2 cellular contexts compared by ENCODE assay signal in the genomic region with DNA sequence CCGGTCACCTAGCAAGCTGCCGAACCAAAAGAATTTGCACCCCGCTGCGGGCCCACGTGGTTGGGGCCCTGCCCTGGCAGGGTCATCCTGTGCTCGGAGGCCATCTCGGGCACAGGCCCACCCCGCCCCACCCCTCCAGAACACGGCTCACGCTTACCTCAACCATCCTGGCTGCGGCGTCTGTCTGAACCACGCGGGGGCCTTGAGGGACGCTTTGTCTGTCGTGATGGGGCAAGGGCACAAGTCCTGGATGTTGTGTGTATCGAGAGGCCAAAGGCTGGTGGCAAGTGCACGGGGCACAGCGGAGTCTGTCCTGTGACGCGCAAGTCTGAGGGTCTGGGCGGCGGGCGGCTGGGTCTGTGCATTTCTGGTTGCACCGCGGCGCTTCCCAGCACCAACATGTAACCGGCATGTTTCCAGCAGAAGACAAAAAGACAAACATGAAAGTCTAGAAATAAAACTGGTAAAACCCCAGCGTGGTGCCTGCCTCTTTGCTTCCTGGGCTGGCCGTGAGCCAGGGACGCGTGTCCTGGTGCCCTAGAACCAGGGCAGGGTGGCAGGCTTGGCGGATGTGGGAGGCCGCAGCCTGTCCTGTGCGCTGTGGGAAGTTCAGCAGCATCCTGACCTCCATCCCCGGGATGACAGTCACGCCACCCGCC.
TF ChIP-seq lines count a peak whose summit lies in the region.

No MANE protein-coding gene starts in this region.

TF ChIP-seq in SK-N-SH, 30 proteins besides CTCF, POLR2A, EP300 and RAD21 (continued from another document):
- TF ChIP-seq, protein P1, sequence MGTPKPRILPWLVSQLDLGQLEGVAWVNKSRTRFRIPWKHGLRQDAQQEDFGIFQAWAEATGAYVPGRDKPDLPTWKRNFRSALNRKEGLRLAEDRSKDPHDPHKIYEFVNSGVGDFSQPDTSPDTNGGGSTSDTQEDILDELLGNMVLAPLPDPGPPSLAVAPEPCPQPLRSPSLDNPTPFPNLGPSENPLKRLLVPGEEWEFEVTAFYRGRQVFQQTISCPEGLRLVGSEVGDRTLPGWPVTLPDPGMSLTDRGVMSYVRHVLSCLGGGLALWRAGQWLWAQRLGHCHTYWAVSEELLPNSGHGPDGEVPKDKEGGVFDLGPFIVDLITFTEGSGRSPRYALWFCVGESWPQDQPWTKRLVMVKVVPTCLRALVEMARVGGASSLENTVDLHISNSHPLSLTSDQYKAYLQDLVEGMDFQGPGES (IDR thresholded peaks at IDR 0.05; ENCODE audit: low read depth, low read length), result no peak
- no peak for TF ChIP-seq EZH2phosphoT487 (IDR thresholded peaks at IDR 0.05; ENCODE audit: borderline replicate concordance, low read depth)
TF ChIP-seq in SK-N-SH: peak in this region for 1.

TF ChIP-seq in SK-N-SH treated with all-trans-retinoic acid at 6 μM for 48 hours, 23 proteins besides CTCF, POLR2A, EP300 and RAD21 (continued from another document):
- TF ChIP-seq, protein P2, sequence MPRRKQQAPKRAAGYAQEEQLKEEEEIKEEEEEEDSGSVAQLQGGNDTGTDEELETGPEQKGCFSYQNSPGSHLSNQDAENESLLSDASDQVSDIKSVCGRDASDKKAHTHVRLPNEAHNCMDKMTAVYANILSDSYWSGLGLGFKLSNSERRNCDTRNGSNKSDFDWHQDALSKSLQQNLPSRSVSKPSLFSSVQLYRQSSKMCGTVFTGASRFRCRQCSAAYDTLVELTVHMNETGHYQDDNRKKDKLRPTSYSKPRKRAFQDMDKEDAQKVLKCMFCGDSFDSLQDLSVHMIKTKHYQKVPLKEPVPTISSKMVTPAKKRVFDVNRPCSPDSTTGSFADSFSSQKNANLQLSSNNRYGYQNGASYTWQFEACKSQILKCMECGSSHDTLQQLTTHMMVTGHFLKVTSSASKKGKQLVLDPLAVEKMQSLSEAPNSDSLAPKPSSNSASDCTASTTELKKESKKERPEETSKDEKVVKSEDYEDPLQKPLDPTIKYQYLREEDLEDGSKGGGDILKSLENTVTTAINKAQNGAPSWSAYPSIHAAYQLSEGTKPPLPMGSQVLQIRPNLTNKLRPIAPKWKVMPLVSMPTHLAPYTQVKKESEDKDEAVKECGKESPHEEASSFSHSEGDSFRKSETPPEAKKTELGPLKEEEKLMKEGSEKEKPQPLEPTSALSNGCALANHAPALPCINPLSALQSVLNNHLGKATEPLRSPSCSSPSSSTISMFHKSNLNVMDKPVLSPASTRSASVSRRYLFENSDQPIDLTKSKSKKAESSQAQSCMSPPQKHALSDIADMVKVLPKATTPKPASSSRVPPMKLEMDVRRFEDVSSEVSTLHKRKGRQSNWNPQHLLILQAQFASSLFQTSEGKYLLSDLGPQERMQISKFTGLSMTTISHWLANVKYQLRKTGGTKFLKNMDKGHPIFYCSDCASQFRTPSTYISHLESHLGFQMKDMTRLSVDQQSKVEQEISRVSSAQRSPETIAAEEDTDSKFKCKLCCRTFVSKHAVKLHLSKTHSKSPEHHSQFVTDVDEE (CRISPR knock-in tag; IDR thresholded peaks at IDR 0.05), result no peak
- TF ChIP-seq ZNF565 (CRISPR knock-in tag; conservative IDR thresholded peaks at IDR 0.05; ENCODE audit: low read depth) (no peak), ESRRG (CRISPR knock-in tag; IDR thresholded peaks at IDR 0.05) (no peak), TOX (CRISPR knock-in tag; IDR thresholded peaks at IDR 0.05; ENCODE audit: borderline replicate concordance) (no peak), ARNTL (CRISPR knock-in tag; IDR thresholded peaks at IDR 0.05; ENCODE audit: borderline replicate concordance, low read depth) (no peak), ZC3H10 (CRISPR knock-in tag; IDR thresholded peaks at IDR 0.05) (no peak)
